Comparison of ENCODE assay signal across 1 cellular context in the genomic region with DNA sequence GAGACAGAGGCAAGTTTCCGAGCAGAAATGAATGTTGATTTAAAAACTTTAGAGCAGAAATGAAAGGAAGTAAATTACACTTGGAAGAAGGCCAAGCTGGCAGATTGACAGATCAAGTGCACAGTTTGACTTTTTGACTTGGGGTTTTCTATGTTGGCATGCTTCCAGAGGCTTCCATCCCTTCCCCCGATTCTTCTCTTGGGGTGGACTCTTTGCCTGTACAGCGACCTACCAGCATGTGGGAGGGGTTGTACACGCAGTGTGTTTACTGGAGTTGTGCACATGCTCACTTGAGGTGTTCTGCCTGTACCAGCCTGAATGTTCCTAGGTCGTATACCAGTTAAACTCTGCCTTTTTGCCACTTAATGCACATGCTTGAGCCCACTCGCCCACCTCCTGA.
TF ChIP-seq lines count a peak whose summit lies in the region.

No MANE protein-coding gene starts in this region.

TF ChIP-seq in HepG2, 621 proteins besides CTCF, POLR2A, EP300 and RAD21 (continued from another document):
- TF ChIP-seq, protein P1, sequence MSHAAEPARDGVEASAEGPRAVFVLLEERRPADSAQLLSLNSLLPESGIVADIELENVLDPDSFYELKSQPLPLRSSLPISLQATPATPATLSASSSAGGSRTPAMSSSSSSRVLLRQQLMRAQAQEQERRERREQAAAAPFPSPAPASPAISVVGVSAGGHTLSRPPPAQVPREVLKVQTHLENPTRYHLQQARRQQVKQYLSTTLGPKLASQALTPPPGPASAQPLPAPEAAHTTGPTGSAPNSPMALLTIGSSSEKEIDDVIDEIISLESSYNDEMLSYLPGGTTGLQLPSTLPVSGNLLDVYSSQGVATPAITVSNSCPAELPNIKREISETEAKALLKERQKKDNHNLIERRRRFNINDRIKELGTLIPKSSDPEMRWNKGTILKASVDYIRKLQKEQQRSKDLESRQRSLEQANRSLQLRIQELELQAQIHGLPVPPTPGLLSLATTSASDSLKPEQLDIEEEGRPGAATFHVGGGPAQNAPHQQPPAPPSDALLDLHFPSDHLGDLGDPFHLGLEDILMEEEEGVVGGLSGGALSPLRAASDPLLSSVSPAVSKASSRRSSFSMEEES (CRISPR knock-in tag; IDR thresholded peaks at IDR 0.05): no peak
- TF ChIP-seq ZNF12 (CRISPR knock-in tag; IDR thresholded peaks at IDR 0.05) (no peak), FOXP1 (IDR thresholded peaks at IDR 0.05) (no peak), FOXP1 (CRISPR knock-in tag; IDR thresholded peaks at IDR 0.05) (peak; percentile 38; the same call in 1 of the 2 replicates), HDAC6 (IDR thresholded peaks at IDR 0.05; ENCODE audit: low read depth, low read length) (no peak), HNF4A (CRISPR knock-in tag; IDR thresholded peaks at IDR 0.05) (peak; percentile 26; the same call in 1 of the 2 replicates), SOX6 (IDR thresholded peaks at IDR 0.05) (no peak), SOX6 (CRISPR knock-in tag; IDR thresholded peaks at IDR 0.05) (0 out of 2 replicates have a peak, but pooled peaks have one; percentile 12), SALL1 (CRISPR knock-in tag; IDR thresholded peaks at IDR 0.05) (peak; percentile 21; the same call in 1 of the 2 replicates), SIX1 (CRISPR knock-in tag; IDR thresholded peaks at IDR 0.05; ENCODE audit: borderline replicate concordance) (no peak), RORA (CRISPR knock-in tag; IDR thresholded peaks at IDR 0.05) (no peak)
- TF ChIP-seq, protein P2, sequence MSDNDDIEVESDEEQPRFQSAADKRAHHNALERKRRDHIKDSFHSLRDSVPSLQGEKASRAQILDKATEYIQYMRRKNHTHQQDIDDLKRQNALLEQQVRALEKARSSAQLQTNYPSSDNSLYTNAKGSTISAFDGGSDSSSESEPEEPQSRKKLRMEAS (IDR thresholded peaks at IDR 0.05): peak; percentile 30; the same call in 1 of the 2 replicates
- TF ChIP-seq, protein P3, sequence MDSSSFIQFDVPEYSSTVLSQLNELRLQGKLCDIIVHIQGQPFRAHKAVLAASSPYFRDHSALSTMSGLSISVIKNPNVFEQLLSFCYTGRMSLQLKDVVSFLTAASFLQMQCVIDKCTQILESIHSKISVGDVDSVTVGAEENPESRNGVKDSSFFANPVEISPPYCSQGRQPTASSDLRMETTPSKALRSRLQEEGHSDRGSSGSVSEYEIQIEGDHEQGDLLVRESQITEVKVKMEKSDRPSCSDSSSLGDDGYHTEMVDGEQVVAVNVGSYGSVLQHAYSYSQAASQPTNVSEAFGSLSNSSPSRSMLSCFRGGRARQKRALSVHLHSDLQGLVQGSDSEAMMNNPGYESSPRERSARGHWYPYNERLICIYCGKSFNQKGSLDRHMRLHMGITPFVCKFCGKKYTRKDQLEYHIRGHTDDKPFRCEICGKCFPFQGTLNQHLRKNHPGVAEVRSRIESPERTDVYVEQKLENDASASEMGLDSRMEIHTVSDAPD (CRISPR knock-in tag; IDR thresholded peaks at IDR 0.05): no peak
- TF ChIP-seq, protein P4, sequence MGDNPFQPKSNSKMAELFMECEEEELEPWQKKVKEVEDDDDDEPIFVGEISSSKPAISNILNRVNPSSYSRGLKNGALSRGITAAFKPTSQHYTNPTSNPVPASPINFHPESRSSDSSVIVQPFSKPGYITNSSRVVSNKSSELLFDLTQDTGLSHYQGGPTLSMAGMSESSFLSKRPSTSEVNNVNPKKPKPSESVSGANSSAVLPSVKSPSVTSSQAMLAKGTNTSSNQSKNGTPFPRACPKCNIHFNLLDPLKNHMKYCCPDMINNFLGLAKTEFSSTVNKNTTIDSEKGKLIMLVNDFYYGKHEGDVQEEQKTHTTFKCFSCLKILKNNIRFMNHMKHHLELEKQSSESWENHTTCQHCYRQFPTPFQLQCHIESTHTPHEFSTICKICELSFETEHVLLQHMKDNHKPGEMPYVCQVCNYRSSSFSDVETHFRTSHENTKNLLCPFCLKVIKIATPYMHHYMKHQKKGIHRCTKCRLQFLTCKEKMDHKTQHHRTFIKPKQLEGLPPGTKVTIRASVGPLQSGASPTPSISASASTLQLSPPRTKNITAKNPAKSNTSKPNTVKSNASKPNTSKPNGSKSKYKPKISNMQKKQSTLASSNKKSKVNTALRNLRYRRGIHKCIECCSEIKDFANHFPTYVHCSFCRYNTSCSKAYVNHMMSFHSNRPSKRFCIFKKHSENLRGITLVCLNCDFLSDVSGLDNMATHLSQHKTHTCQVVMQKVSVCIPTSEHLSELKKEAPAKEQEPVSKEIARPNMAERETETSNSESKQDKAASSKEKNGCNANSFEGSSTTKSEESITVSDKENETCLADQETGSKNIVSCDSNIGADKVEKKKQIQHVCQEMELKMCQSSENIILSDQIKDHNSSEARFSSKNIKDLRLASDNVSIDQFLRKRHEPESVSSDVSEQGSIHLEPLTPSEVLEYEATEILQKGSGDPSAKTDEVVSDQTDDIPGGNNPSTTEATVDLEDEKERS (CRISPR knock-in tag; IDR thresholded peaks at IDR 0.05): 0 out of 2 replicates have a peak, but pooled peaks have one; percentile 37
- TF ChIP-seq, protein P5, sequence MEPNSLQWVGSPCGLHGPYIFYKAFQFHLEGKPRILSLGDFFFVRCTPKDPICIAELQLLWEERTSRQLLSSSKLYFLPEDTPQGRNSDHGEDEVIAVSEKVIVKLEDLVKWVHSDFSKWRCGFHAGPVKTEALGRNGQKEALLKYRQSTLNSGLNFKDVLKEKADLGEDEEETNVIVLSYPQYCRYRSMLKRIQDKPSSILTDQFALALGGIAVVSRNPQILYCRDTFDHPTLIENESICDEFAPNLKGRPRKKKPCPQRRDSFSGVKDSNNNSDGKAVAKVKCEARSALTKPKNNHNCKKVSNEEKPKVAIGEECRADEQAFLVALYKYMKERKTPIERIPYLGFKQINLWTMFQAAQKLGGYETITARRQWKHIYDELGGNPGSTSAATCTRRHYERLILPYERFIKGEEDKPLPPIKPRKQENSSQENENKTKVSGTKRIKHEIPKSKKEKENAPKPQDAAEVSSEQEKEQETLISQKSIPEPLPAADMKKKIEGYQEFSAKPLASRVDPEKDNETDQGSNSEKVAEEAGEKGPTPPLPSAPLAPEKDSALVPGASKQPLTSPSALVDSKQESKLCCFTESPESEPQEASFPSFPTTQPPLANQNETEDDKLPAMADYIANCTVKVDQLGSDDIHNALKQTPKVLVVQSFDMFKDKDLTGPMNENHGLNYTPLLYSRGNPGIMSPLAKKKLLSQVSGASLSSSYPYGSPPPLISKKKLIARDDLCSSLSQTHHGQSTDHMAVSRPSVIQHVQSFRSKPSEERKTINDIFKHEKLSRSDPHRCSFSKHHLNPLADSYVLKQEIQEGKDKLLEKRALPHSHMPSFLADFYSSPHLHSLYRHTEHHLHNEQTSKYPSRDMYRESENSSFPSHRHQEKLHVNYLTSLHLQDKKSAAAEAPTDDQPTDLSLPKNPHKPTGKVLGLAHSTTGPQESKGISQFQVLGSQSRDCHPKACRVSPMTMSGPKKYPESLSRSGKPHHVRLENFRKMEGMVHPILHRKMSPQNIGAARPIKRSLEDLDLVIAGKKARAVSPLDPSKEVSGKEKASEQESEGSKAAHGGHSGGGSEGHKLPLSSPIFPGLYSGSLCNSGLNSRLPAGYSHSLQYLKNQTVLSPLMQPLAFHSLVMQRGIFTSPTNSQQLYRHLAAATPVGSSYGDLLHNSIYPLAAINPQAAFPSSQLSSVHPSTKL (CRISPR knock-in tag; IDR thresholded peaks at IDR 0.05): 0 out of 2 replicates have a peak, but pooled peaks have one; percentile 45
TF ChIP-seq in HepG2: peak in this region for 15.
